In genomic region chr22:27545071-27545470, GRCh38 we compare ENCODE assay signal across 1 cellular context.
TF ChIP-seq lines count a peak whose summit lies in the region.

No MANE protein-coding gene starts in this region.

TF ChIP-seq in H1, 55 proteins besides CTCF, POLR2A, EP300 and RAD21 (continued from another document):
- no peak for TF ChIP-seq SIX5 (IDR thresholded peaks at IDR 0.05; ENCODE audit: low read depth, low read length)
- TF ChIP-seq GTF2F1 (IDR thresholded peaks at IDR 0.05; ENCODE audit: borderline replicate concordance, low read depth, low read length) = no peak
- no peak for TF ChIP-seq ASH2L (IDR thresholded peaks at IDR 0.05; ENCODE audit: low read length)
TF ChIP-seq in H1: peak in this region for 0.
